ENCODE assay signal across 8 cellular contexts in the genomic region with DNA sequence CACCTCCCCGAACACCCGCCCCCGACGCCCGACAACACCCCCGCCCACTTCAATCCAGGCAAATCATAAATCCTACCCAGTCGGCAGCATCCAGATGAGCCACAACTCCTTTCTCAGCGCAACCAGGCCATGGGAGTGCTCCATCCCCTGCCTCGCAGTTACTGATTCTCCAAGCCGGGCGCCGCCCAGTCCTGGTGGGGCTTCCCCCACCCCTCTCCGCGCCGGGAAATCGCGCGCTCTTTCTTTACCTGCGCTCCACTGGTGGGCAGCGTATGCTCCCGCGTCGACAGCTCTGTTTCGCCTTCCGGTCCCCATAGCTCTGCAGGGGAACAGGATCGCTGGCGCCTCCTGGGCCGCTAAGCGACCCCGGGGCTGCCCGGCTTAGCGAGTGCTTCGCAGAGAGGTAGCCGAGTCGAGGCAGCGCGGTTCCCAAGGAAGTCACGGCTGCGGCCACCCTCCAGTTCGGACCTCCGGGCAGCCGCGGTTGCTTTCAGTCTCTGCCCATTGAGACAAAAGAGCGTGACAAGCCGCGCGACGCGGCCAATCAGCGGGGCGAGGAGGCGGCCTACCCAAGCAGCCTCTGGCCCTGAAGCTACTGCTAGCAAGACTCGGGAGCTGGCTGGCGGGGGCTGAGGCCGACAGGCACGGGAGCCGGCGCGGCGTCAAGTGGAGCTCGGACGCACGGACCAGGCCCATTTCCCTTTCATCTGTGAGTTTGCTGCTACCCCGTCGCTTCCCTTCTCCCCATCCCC. TPM values are rescaled to one million over a fixed set of nuclear protein-coding genes. Genes with fewer than 3 reads are reported as not detected.
A peak's percentile ranks its signal among the peaks of the same experiment; 100 is the strongest.
DNase-seq lines count a peak whose midpoint lies in the region; ATAC-seq lines count a peak whose summit lies in the region.

No MANE protein-coding gene starts in this region.

- H3K27ac ChIP-seq in cingulate gyrus (ENCODE audit: low read depth, low read length) = peak overlapping the region; percentile 29

- ATAC-seq in GM18858 (IDR thresholded peaks at IDR 0.05; ENCODE audit: unreplicated experiment) (peak; percentile 48), HG03039 (IDR thresholded peaks at IDR 0.05; ENCODE audit: unreplicated experiment) (peak; percentile 69), left lobe of liver (peak; percentile 82)
- peak; percentile 83 to 85 for ATAC-seq in activated CD4-positive, CD25-positive, alpha-beta regulatory T cell treated with anti-CD3 and anti-CD28 coated beads, Interleukin-2, amount 50 U/mL, for 24 hours

- DNase-seq in AG08395 (ENCODE audit: low spot score) (peak; percentile 55), NCI-H2107 treated with DMSO at 0.1 percent for 48 hours (lab: John Stamatoyannopoulos, UW; ENCODE audit: unreplicated experiment) (peak; percentile 44), left lobe of liver (ENCODE audit: low spot score) (no peak)
- DNase-seq in stimulated activated CD4-positive, alpha-beta T cell treated with anti-CD3 and anti-CD28 coated beads, Interleukin-2, amount 100 ng/mL, for 4 hours (ENCODE audit: low read depth) = peak; percentile 27

RNA-seq across cellular contexts. Expression of a gene that starts 43.7 kb away (rescaled TPM):
- total RNA-seq in left lobe of liver = 0.28 TPM
